In the genomic region with DNA sequence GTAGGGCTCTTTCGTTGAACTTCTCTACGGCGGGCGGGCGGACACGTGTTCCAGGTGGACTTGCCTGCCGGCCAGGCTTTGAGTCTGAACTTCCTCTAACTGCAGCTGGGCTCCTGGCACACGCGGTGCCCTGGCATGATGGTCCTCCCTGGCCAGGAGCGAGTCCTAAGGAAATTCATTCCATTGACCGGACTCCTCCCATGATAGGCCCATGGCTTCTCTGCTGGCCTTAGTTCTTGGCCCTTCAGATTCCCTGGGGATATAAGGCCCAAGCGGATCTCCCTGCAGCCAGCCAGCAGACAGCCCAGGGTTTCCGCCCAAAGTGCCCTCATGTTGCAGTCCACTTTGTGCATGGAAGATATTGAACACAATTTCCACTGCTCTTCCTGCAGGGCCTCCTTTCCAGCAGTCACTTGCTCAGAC, we compare ENCODE assay signal across 16 cellular contexts.
"Had no signal": no experiment of that assay in that cellular context is flagged by ENCODE, and none has a peak within 500 bp of the region (broad histone marks: within the 10 kb centered on the region; RNA-seq: fewer than 3 reads in every experiment).

No MANE protein-coding gene starts in this region.

- H3K4me1 ChIP-seq: colonic mucosa, esophagus squamous epithelium, tibial nerve had no signal

- H3K36me3 ChIP-seq: colonic mucosa had no signal

- H3K27me3 ChIP-seq: colonic mucosa, esophagus squamous epithelium, tibial nerve had no signal

- H3K4me3 Mint-ChIP-seq: activated T-cell treated with anti-CD3 and anti-CD28 coated beads, Interleukin-2, amount 50 U/mL, for 4 hours had no signal

- ATAC-seq: activated T-cell treated with anti-CD3 and anti-CD28 coated beads, Interleukin-2, amount 50 U/mL, for 4 hours had no signal

- H3K27ac ChIP-seq: colonic mucosa, esophagus squamous epithelium, skin epidermis, tibial nerve had no signal

- DNase-seq: activated CD4-positive, alpha-beta T cell treated with anti-CD3 and anti-CD28 coated beads for 1 hour; activated CD4-positive, alpha-beta T cell treated with anti-CD3 and anti-CD28 coated beads, Interleukin-2, amount 50 U/mL, for 4 hours; activated effector memory CD4-positive, alpha-beta T cell treated with Interleukin-2 at 50 U/mL for 16 hours; activated naive CD4-positive, alpha-beta T cell treated with anti-CD3 and anti-CD28 coated beads, Interleukin-2, amount 50 U/mL, for 16 hours; activated T-cell treated with anti-CD3 and anti-CD28 coated beads, Interleukin-2, amount 50 U/mL, for 4 hours; colonic mucosa; esophagus squamous epithelium; midbrain; stimulated activated CD4-positive, alpha-beta T cell treated with anti-CD3 and anti-CD28 coated beads, Interleukin-4, amount 100 ng/mL, for 24 hours; stimulated activated naive CD4-positive, alpha-beta T cell treated with Interleukin-2 at 50 U/mL for 16 hours; substantia nigra; T-helper 1 cell; T1000 had no signal

- H3K4me3 ChIP-seq: colonic mucosa, esophagus squamous epithelium, lung, skin epidermis, tibial nerve had no signal

- H3K9me3 ChIP-seq: colonic mucosa had no signal
